Comparison of ENCODE assay signal across 1 cellular context in the genomic region with DNA sequence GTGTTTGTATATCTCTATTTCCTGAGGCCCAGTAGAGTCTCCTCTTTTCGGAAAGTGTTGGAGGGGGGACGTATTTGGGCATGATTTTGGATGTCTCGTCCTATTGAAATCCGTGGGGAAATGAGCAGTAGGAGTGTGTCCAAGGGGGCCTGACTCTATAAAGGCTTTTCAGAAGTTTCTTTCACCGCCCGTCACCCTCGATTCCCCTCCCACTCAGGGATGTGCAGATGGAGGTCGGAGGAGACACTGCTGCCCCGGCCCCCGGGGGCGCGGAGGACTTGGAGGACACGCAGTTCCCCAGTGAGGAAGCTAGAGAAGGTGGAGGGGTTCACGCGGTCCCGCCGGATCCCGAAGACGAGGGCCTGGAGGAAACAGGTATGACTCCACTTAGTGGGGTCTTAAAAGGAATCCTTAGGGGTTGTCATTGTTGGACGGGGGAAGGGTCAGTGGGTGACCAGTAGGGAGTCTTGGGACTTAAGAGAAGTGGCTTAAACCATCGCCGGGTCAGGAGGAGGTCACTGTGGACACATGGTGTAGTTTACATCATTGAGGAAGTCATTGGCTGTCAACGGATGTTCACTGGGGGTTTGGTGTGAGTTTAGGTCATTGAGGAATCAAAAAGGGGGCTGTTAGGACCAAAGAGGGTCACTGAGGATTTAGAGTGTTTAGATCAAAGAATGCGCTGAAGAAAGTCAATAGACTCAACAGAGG.
TF ChIP-seq lines count a peak whose summit lies in the region.

No MANE protein-coding gene starts in this region.

TF ChIP-seq in K562, 482 proteins besides CTCF, POLR2A, EP300 and RAD21 (continued from another document):
- TF ChIP-seq, protein P1, sequence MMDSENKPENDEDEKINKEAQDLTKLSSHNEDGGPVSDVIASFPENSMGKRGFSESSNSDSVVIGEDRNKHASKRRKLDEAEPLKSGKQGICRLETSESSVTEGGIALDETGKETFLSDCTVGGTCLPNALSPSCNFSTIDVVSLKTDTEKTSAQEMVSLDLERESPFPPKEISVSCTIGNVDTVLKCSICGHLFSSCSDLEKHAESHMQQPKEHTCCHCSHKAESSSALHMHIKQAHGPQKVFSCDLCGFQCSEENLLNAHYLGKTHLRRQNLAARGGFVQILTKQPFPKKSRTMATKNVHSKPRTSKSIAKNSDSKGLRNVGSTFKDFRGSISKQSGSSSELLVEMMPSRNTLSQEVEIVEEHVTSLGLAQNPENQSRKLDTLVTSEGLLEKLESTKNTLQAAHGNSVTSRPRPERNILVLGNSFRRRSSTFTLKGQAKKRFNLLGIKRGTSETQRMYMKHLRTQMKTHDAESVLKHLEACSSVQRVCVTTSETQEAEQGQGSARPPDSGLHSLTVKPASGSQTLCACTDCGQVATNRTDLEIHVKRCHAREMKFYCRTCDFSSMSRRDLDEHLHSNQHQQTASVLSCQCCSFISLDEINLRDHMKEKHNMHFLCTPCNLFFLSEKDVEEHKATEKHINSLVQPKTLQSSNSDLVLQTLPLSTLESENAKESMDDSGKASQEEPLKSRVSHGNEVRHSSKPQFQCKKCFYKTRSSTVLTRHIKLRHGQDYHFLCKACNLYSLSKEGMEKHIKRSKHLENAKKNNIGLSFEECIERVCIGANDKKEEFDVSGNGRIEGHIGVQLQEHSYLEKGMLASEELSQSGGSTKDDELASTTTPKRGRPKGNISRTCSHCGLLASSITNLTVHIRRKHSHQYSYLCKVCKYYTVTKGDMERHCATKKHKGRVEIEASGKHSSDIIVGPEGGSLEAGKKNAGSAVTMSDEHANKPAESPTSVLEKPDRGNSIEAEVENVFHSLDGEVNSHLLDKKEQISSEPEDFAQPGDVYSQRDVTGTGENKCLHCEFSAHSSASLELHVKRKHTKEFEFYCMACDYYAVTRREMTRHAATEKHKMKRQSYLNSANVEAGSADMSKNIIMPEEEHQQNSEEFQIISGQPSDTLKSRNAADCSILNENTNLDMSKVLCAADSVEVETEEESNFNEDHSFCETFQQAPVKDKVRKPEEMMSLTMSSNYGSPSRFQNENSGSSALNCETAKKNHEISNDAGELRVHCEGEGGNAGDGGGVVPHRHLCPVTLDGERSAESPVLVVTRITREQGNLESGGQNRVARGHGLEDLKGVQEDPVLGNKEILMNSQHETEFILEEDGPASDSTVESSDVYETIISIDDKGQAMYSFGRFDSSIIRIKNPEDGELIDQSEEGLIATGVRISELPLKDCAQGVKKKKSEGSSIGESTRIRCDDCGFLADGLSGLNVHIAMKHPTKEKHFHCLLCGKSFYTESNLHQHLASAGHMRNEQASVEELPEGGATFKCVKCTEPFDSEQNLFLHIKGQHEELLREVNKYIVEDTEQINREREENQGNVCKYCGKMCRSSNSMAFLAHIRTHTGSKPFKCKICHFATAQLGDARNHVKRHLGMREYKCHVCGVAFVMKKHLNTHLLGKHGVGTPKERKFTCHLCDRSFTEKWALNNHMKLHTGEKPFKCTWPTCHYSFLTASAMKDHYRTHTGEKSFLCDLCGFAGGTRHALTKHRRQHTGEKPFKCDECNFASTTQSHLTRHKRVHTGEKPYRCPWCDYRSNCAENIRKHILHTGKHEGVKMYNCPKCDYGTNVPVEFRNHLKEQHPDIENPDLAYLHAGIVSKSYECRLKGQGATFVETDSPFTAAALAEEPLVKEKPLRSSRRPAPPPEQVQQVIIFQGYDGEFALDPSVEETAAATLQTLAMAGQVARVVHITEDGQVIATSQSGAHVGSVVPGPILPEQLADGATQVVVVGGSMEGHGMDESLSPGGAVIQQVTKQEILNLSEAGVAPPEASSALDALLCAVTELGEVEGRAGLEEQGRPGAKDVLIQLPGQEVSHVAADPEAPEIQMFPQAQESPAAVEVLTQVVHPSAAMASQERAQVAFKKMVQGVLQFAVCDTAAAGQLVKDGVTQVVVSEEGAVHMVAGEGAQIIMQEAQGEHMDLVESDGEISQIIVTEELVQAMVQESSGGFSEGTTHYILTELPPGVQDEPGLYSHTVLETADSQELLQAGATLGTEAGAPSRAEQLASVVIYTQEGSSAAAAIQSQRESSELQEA (IDR thresholded peaks at IDR 0.05; ENCODE audit: low read depth) = no peak
- no peak for TF ChIP-seq POLR2B (IDR thresholded peaks at IDR 0.05; ENCODE audit: low read depth, partially characterized antibody)
- TF ChIP-seq PHB2 (IDR thresholded peaks at IDR 0.05; ENCODE audit: low read depth) = no peak
- no peak for TF ChIP-seq ZNF764 (CRISPR knock-in tag; IDR thresholded peaks at IDR 0.05; ENCODE audit: low read depth)
- TF ChIP-seq HEY1 (CRISPR knock-in tag; IDR thresholded peaks at IDR 0.05; ENCODE audit: borderline replicate concordance) = no peak
- no peak for TF ChIP-seq SMARCB1 (IDR thresholded peaks at IDR 0.05; ENCODE audit: insufficient read length, low read depth)
- TF ChIP-seq DDX20 (tag; IDR thresholded peaks at IDR 0.05; ENCODE audit: low read depth) = no peak
- peak; percentile 40; the same call in 1 of the 2 replicates for TF ChIP-seq ZSCAN29 (IDR thresholded peaks at IDR 0.05)
- peak; percentile 53; the same call in 1 of the 2 replicates for TF ChIP-seq SPI1 (IDR thresholded peaks at IDR 0.05; ENCODE audit: borderline replicate concordance, low read depth, low read length)
- no peak for TF ChIP-seq NUFIP1 (IDR thresholded peaks at IDR 0.05; ENCODE audit: partially characterized antibody)
- TF ChIP-seq CAMTA2 (CRISPR knock-in tag; conservative IDR thresholded peaks at IDR 0.05) = no peak
- no peak for TF ChIP-seq ZNF354B (CRISPR knock-in tag; IDR thresholded peaks at IDR 0.05)
- TF ChIP-seq ZFP36 (IDR thresholded peaks at IDR 0.05; ENCODE audit: low read depth, low read length, partially characterized antibody) = no peak
